19 cellular contexts compared by ENCODE assay signal in genomic region chr16:30755955-30756780, GRCh38.
"Had no signal": no experiment of that assay in that cellular context is flagged by ENCODE, and none has a peak within 500 bp of the region (broad histone marks: within the 10 kb centered on the region; RNA-seq: fewer than 3 reads in every experiment).

No MANE protein-coding gene starts in this region.

- FAIRE-seq: astrocyte, endothelial cell of umbilical vein had no signal

- H3K27me3 Mint-ChIP-seq: dendritic cell treated with granulocyte-macrophage colony-stimulating factor and Interleukin-4, amounts not matched to agents 40 ng/mL and 50 ng/mL, for 4 days; memory B cell; naive B cell; T-cell had no signal

- DNase-seq: activated CD4-positive, alpha-beta T cell treated with anti-CD3 and anti-CD28 coated beads, Interleukin-2, amount 50 U/mL, for 1 hour; activated CD8-positive, alpha-beta memory T cell treated with anti-CD3 and anti-CD28 coated beads, Interleukin-2, amount 50 U/mL, for 4 hours; activated gamma-delta T cell treated with Interleukin-2 at 50 U/mL for 16 hours; activated T-cell treated with anti-CD3 and anti-CD28 coated beads, Interleukin-2, amount 50 U/mL, for 48 hours; effector CD8-positive, alpha-beta T cell; heart left ventricle; kidney glomerular epithelial cell; naive B cell; occipital lobe; retina; SK-N-SH; stimulated activated CD4-positive, alpha-beta T cell treated with anti-CD3 and anti-CD28 coated beads, Interleukin-2, amount 100 ng/mL, for 48 hours; T-cell had no signal

- ATAC-seq: activated naive CD4-positive, alpha-beta T cell treated with anti-CD3 and anti-CD28 coated beads, Interleukin-2, amount 50 U/mL, for 72 hours; gastroesophageal sphincter; T-cell had no signal

- H3K27ac Mint-ChIP-seq: memory B cell, T-cell had no signal

- H3K4me3 Mint-ChIP-seq: dendritic cell treated with granulocyte-macrophage colony-stimulating factor and Interleukin-4, amounts not matched to agents 40 ng/mL and 50 ng/mL, for 4 days; memory B cell; T-cell had no signal

- H3K9me3 Mint-ChIP-seq: activated naive CD4-positive, alpha-beta T cell treated with anti-CD3 and anti-CD28 coated beads, Interleukin-2, amount 50 U/mL, for 72 hours; dendritic cell treated with granulocyte-macrophage colony-stimulating factor and Interleukin-4, amounts not matched to agents 40 ng/mL and 50 ng/mL, for 4 days; memory B cell; naive B cell; T-cell had no signal
